22 cellular contexts compared by ENCODE assay signal in the genomic region with DNA sequence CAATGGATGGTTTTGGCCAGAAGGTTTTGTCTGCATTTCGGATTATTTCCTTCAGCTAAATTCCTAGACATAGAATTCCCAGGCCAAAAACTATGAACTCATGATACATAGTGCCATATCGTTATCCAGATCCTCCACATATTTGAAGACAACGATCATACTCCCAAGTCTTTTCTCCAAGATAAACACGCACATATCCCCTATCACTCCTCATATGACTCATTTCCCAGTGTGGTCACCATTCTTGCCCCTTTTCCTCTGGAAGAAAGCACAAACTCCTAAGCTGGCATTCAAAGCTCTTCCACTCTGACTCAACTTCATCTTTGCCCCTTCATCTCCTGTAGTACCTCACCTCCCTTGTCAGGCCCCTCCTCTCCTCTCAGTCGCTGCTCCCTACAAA.
DNase-seq lines count a peak whose midpoint lies in the region; FAIRE-seq and TF ChIP-seq lines count a peak whose summit lies in the region.
"Had no signal": no experiment of that assay in that cellular context is flagged by ENCODE, and none has a peak within 500 bp of the region (broad histone marks: within the 10 kb centered on the region; RNA-seq: fewer than 3 reads in every experiment).

No MANE protein-coding gene starts in this region.

- TF ChIP-seq CTCF in AG09309 (IDR thresholded peaks at IDR 0.05; ENCODE audit: control insufficient read depth, insufficient read depth, low read depth, low read length, missing control alignments) (no peak), bronchial epithelial cell (IDR thresholded peaks at IDR 0.05; ENCODE audit: insufficient read depth, low read length, severe bottlenecking) (no peak)

- H3K4me3 ChIP-seq in AG09309 (ENCODE audit: control insufficient read depth, low read depth, low read length): no peak overlapping the region
- H3K4me3 ChIP-seq in bronchial epithelial cell (ENCODE audit: low read depth, low read length): no peak overlapping the region
- H3K4me3 ChIP-seq: BLaER1 treated with 17β-estradiol and CSF1 and Interleukin-3, amounts not matched to agents 10 nM and 100 nM; esophagus squamous epithelium; GM12878 had no signal

- no peak for FAIRE-seq in HTR-8/SVneo (lab: Jason Lieb, UNC)
- no peak for FAIRE-seq in bronchial epithelial cell (lab: Jason Lieb, UNC)
- FAIRE-seq: colon, GM12878, HepG2 had no signal

- DNase-seq in AG09309 (ENCODE audit: low read depth): peak; percentile 52
- peak; percentile 11 for DNase-seq in HTR-8/SVneo (ENCODE audit: insufficient read length, low spot score)
- DNase-seq in bronchial epithelial cell (ENCODE audit: low read depth): peak; percentile 39
- peak; percentile 15 for DNase-seq in myocyte (ENCODE audit: low read depth)
- no peak for DNase-seq in activated T-cell treated with anti-CD3 and anti-CD28 coated beads, Interleukin-2, amount 50 U/mL, for 1 hour
- no peak for DNase-seq in ACHN
- DNase-seq in effector CD4-positive, alpha-beta T cell: no peak
- DNase-seq in activated T-helper 1 cell treated with anti-CD3 and anti-CD28 coated beads, Interleukin-12 subunit alpha, Interleukin-12 subunit beta, Interleukin-2, Interleukin-4 antibody, amounts not matched to agents 30 ng/mL and 10 ng/mL and 1 ng/mL, durations not matched to agents 14 hours and 24 hours and 36 hours (ENCODE audit: low spot score): no peak
- DNase-seq: activated B cell treated with CpG ODN at 0.5 μM for 24 hours; activated CD8-positive, alpha-beta memory T cell treated with anti-CD3 and anti-CD28 coated beads, Interleukin-2, amount 50 U/mL, for 48 hours; DMS79; esophagus squamous epithelium; NCI-H1105; NCI-H446; OCI-M1; substantia nigra had no signal

- H3K27me3 ChIP-seq in bronchial epithelial cell (ENCODE audit: control insufficient read depth, insufficient read depth, low read length): no peaks in the 10 kb centered on the region
- H3K27me3 ChIP-seq: esophagus squamous epithelium had no signal

- no peak overlapping the region for H3K4me3 Mint-ChIP-seq in activated T-helper 1 cell treated with anti-CD3 and anti-CD28 coated beads, Interleukin-12 subunit alpha, Interleukin-12 subunit beta, Interleukin-2, Interleukin-4 antibody, amounts not matched to agents 30 ng/mL and 10 ng/mL and 1 ng/mL, durations not matched to agents 14 hours and 24 hours and 36 hours
- H3K4me3 Mint-ChIP-seq: activated B cell treated with CpG ODN at 0.5 μM for 24 hours; activated naive CD4-positive, alpha-beta T cell treated with anti-CD3 and anti-CD28 coated beads, Interleukin-2, amount 50 U/mL, for 24 hours; mesothelial cell of epicardium had no signal

- H3K36me3 Mint-ChIP-seq in activated T-helper 1 cell treated with anti-CD3 and anti-CD28 coated beads, Interleukin-12 subunit alpha, Interleukin-12 subunit beta, Interleukin-2, Interleukin-4 antibody, amounts not matched to agents 30 ng/mL and 10 ng/mL and 1 ng/mL, durations not matched to agents 14 hours and 24 hours and 36 hours (ENCODE audit: low read depth): no peaks in the 10 kb centered on the region
- H3K36me3 Mint-ChIP-seq: activated naive CD4-positive, alpha-beta T cell treated with anti-CD3 and anti-CD28 coated beads, Interleukin-2, amount 50 U/mL, for 24 hours; mesothelial cell of epicardium had no signal

- no peaks in the 10 kb centered on the region for H3K36me3 ChIP-seq in bronchial epithelial cell (ENCODE audit: control insufficient read depth, insufficient read depth, low read length)
- H3K36me3 ChIP-seq: BLaER1 treated with 17β-estradiol and CSF1 and Interleukin-3, amounts not matched to agents 10 nM and 100 nM; esophagus squamous epithelium had no signal

- H3K9me3 Mint-ChIP-seq in activated T-helper 1 cell treated with anti-CD3 and anti-CD28 coated beads, Interleukin-12 subunit alpha, Interleukin-12 subunit beta, Interleukin-2, Interleukin-4 antibody, amounts not matched to agents 30 ng/mL and 10 ng/mL and 1 ng/mL, durations not matched to agents 14 hours and 24 hours and 36 hours: no peaks in the 10 kb centered on the region
- H3K9me3 Mint-ChIP-seq: activated B cell treated with CpG ODN at 0.5 μM for 24 hours; activated naive CD4-positive, alpha-beta T cell treated with anti-CD3 and anti-CD28 coated beads, Interleukin-2, amount 50 U/mL, for 24 hours; mesothelial cell of epicardium had no signal

- H3K27ac Mint-ChIP-seq in activated T-helper 1 cell treated with anti-CD3 and anti-CD28 coated beads, Interleukin-12 subunit alpha, Interleukin-12 subunit beta, Interleukin-2, Interleukin-4 antibody, amounts not matched to agents 30 ng/mL and 10 ng/mL and 1 ng/mL, durations not matched to agents 14 hours and 24 hours and 36 hours: no peak overlapping the region
- H3K27ac Mint-ChIP-seq: activated B cell treated with CpG ODN at 0.5 μM for 24 hours; activated naive CD4-positive, alpha-beta T cell treated with anti-CD3 and anti-CD28 coated beads, Interleukin-2, amount 50 U/mL, for 24 hours; mesothelial cell of epicardium had no signal

- no peaks in the 10 kb centered on the region for H3K4me1 Mint-ChIP-seq in activated T-helper 1 cell treated with anti-CD3 and anti-CD28 coated beads, Interleukin-12 subunit alpha, Interleukin-12 subunit beta, Interleukin-2, Interleukin-4 antibody, amounts not matched to agents 30 ng/mL and 10 ng/mL and 1 ng/mL, durations not matched to agents 14 hours and 24 hours and 36 hours (ENCODE audit: low read depth)
- H3K4me1 Mint-ChIP-seq: activated naive CD4-positive, alpha-beta T cell treated with anti-CD3 and anti-CD28 coated beads, Interleukin-2, amount 50 U/mL, for 24 hours had no signal

- no peaks in the 10 kb centered on the region for H3K27me3 Mint-ChIP-seq in activated T-helper 1 cell treated with anti-CD3 and anti-CD28 coated beads, Interleukin-12 subunit alpha, Interleukin-12 subunit beta, Interleukin-2, Interleukin-4 antibody, amounts not matched to agents 30 ng/mL and 10 ng/mL and 1 ng/mL, durations not matched to agents 14 hours and 24 hours and 36 hours (ENCODE audit: insufficient read depth)
- H3K27me3 Mint-ChIP-seq: activated B cell treated with CpG ODN at 0.5 μM for 24 hours; activated naive CD4-positive, alpha-beta T cell treated with anti-CD3 and anti-CD28 coated beads, Interleukin-2, amount 50 U/mL, for 24 hours had no signal

- in situ Hi-C loops in ACHN (cut with HindIII; ENCODE audit: low pct_ligation_motif_present, low pct_unique_long_range_greater_than_20kb, low sequenced_read_pairs): no loop called here

- intact Hi-C loops in activated T-helper 1 cell treated with anti-CD3 and anti-CD28 coated beads, Interleukin-12 subunit alpha, Interleukin-12 subunit beta, Interleukin-2, Interleukin-4 antibody, amounts not matched to agents 30 ng/mL and 10 ng/mL and 1 ng/mL, durations not matched to agents 14 hours and 24 hours and 36 hours (cut with micrococcal nuclease): no loop called here

Comparison
In these comparisons a context has a peak if more than half of its experiments do, and no peak if none do; other contexts are left out.
1. DNase-seq: peak in AG09309 (single experiment), HTR-8/SVneo (single experiment), bronchial epithelial cell (single experiment) and myocyte (single experiment); none in activated T-cell treated with anti-CD3 and anti-CD28 coated beads, Interleukin-2, amount 50 U/mL, for 1 hour (single experiment), ACHN (single experiment), effector CD4-positive, alpha-beta T cell (single experiment) and activated T-helper 1 cell treated with anti-CD3 and anti-CD28 coated beads, Interleukin-12 subunit alpha, Interleukin-12 subunit beta, Interleukin-2, Interleukin-4 antibody, amounts not matched to agents 30 ng/mL and 10 ng/mL and 1 ng/mL, durations not matched to agents 14 hours and 24 hours and 36 hours (single experiment).